Comparison of ENCODE assay signal across 18 cellular contexts in genomic region chr2:66692521-66692920, GRCh38.
"Had no signal": no experiment of that assay in that cellular context is flagged by ENCODE, and none has a peak within 500 bp of the region (broad histone marks: within the 10 kb centered on the region; RNA-seq: fewer than 3 reads in every experiment).

No MANE protein-coding gene starts in this region.

- H3K4me1 ChIP-seq: gastrocnemius medialis, heart right ventricle, SJCRH30, suprapubic skin had no signal

- H3K9me3 Mint-ChIP-seq: activated CD4-positive, alpha-beta T cell treated with anti-CD3 and anti-CD28 coated beads, Interleukin-2, amount 10 ng/mL, durations not matched to agents 7 days and 5 days; activated T-cell treated with anti-CD3 and anti-CD28 coated beads, Interleukin-2, amount 50 U/mL, for 72 hours; neural crest cell; T-helper 2 cell treated with Interferon-gamma antibody and Interleukin-4, amounts not matched to agents 5 μg/mL and 100 μg/mL, for 36 hours had no signal

- H3K9me3 ChIP-seq: gastrocnemius medialis, heart right ventricle, SJCRH30, suprapubic skin had no signal

- H3K27ac Mint-ChIP-seq: activated CD4-positive, alpha-beta T cell treated with anti-CD3 and anti-CD28 coated beads, Interleukin-2, amount 10 ng/mL, durations not matched to agents 7 days and 5 days; activated naive CD8-positive, alpha-beta T cell; activated T-cell treated with anti-CD3 and anti-CD28 coated beads, Interleukin-2, amount 50 U/mL, for 72 hours; T-helper 2 cell treated with Interferon-gamma antibody and Interleukin-4, amounts not matched to agents 5 μg/mL and 100 μg/mL, for 36 hours had no signal

- DNase-seq: activated CD4-positive, alpha-beta T cell treated with anti-CD3 and anti-CD28 coated beads, Interleukin-2, amount 10 ng/mL, durations not matched to agents 7 days and 5 days; activated CD4-positive, CD25-positive, alpha-beta regulatory T cell; activated CD8-positive, alpha-beta memory T cell treated with anti-CD3 and anti-CD28 coated beads, Interleukin-2, amount 50 U/mL, for 48 hours; activated gamma-delta T cell; activated T-cell treated with anti-CD3 and anti-CD28 coated beads, Interleukin-2, amount 50 U/mL, for 72 hours; amygdala; effector CD8-positive, alpha-beta T cell; gastrocnemius medialis; heart right ventricle; islet precursor cell; mammary epithelial cell; SJCRH30; stimulated activated CD4-positive, alpha-beta T cell treated with anti-CD3 and anti-CD28 coated beads, Interleukin-2, amount 100 ng/mL, for 48 hours; stimulated activated naive CD4-positive, alpha-beta T cell had no signal

- H3K4me1 Mint-ChIP-seq: activated CD4-positive, alpha-beta T cell treated with anti-CD3 and anti-CD28 coated beads, Interleukin-2, amount 10 ng/mL, durations not matched to agents 7 days and 5 days had no signal

- H3K4me3 ChIP-seq: gastrocnemius medialis, heart right ventricle, SJCRH30, suprapubic skin had no signal

- ATAC-seq: activated T-cell treated with anti-CD3 and anti-CD28 coated beads, Interleukin-2, amount 50 U/mL, for 72 hours; gastrocnemius medialis; heart right ventricle had no signal

- H3K27me3 Mint-ChIP-seq: activated CD4-positive, alpha-beta T cell treated with anti-CD3 and anti-CD28 coated beads, Interleukin-2, amount 10 ng/mL, durations not matched to agents 7 days and 5 days; activated naive CD8-positive, alpha-beta T cell had no signal

- H3K36me3 ChIP-seq: gastrocnemius medialis, heart right ventricle, SJCRH30, suprapubic skin had no signal

- H3K27me3 ChIP-seq: suprapubic skin had no signal

- H3K4me3 Mint-ChIP-seq: activated CD4-positive, alpha-beta T cell treated with anti-CD3 and anti-CD28 coated beads, Interleukin-2, amount 10 ng/mL, durations not matched to agents 7 days and 5 days; activated naive CD8-positive, alpha-beta T cell; activated T-cell treated with anti-CD3 and anti-CD28 coated beads, Interleukin-2, amount 50 U/mL, for 72 hours; neural crest cell; T-helper 2 cell treated with Interferon-gamma antibody and Interleukin-4, amounts not matched to agents 5 μg/mL and 100 μg/mL, for 36 hours had no signal

- H3K27ac ChIP-seq: gastrocnemius medialis, heart right ventricle, SJCRH30, suprapubic skin had no signal

- H3K36me3 Mint-ChIP-seq: activated naive CD8-positive, alpha-beta T cell had no signal
